7 cellular contexts compared by ENCODE assay signal in genomic region chrX:3824008-3824407, GRCh38.
ATAC-seq lines count a peak whose summit lies in the region.

No MANE protein-coding gene starts in this region.

- ATAC-seq in GM18502 (IDR thresholded peaks at IDR 0.05; ENCODE audit: poor library complexity, unreplicated experiment) = peak; percentile 64
- ATAC-seq in GM18868 (IDR thresholded peaks at IDR 0.05; ENCODE audit: unreplicated experiment) = peak; percentile 65
- peak; percentile 49 for ATAC-seq in GM21360 (IDR thresholded peaks at IDR 0.05; ENCODE audit: unreplicated experiment)
- peak; percentile 43 for ATAC-seq in GM21786 (IDR thresholded peaks at IDR 0.05; ENCODE audit: unreplicated experiment)
- ATAC-seq in HG02852 (IDR thresholded peaks at IDR 0.05; ENCODE audit: unreplicated experiment) = peak; percentile 49
- ATAC-seq in HG03342 (IDR thresholded peaks at IDR 0.05; ENCODE audit: unreplicated experiment) = peak; percentile 39
- peak; percentile 72 for ATAC-seq in HG03520 (IDR thresholded peaks at IDR 0.05; ENCODE audit: unreplicated experiment)

Comparison
In these comparisons a context has a peak if more than half of its experiments do, and no peak if none do; other contexts are left out.
1. Peak in every context shown above with its lines: ATAC-seq.